8 cellular contexts compared by ENCODE assay signal in the genomic region with DNA sequence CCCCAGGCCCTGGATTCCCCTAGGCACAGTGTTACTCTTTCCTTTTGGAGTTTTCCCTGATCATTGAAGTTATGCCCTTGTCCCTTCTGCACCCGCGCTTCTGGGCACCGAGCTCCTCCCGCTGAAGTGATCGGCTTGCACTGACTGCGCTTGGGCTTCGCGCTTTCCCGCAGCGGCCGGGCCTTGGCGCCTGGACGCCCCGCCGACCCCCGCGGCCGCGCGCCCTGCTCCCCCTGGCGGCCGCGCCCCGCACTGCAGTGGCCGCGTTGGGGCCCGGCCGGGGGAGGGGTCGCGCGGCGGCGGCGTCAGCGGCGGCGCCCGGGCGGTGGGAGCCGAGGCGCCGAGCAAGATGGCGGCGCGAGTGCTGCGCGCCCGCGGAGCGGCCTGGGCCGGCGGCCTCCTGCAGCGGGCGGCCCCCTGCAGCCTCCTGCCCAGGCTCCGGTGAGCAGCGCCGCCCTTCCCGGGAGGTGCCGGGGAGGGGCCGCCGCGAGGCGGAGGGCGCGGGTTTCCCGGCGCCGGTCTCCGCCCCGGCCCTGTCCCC. TPM values are rescaled to one million over a fixed set of nuclear protein-coding genes. Genes with fewer than 3 reads are reported as not detected.
DNase-seq lines count a peak whose midpoint lies in the region; ATAC-seq and TF ChIP-seq lines count a peak whose summit lies in the region.

Gene NIPSNAP2 (plus strand): TSS at position 325 of the 541 bp plus-strand sequence. CDS start 25 bp downstream, at position 350.

- peaks cover 18% of the 10 kb centered on the region for H3K27me3 Mint-ChIP-seq in glutamatergic neuron (ENCODE audit: unreplicated experiment)

- H3K4me3 ChIP-seq in ovary (peak within 1 kb of the TSS; percentile 71), tibial nerve (peak within 1 kb of the TSS; percentile 48 to 77 (median 66))

- TF ChIP-seq CTCF in glutamatergic neuron (IDR thresholded peaks at IDR 0.05; ENCODE audit: partially characterized antibody, unreplicated experiment) (peak; percentile 67), ovary (IDR thresholded peaks at IDR 0.05) (peak in 2 of 3 donors; percentile 49 to 68), tibial nerve (IDR thresholded peaks at IDR 0.05) (peak; percentile 33 to 97 (median 83))

- H3K4me3 Mint-ChIP-seq in glutamatergic neuron (ENCODE audit: unreplicated experiment), result peak within 1 kb of the TSS; percentile 91

- WGBS in ovary, 3 donors, result 0 to 1% (median 1%) methylated on average over 51 to 70 of the region's 70 CpGs
- WGBS in tibial nerve, 2 donors, result 0% methylated on average over 17 to 30 of the region's 70 CpGs

- H3K9me3 ChIP-seq in ovary, result no peaks in the 10 kb centered on the region
- no peaks in the 10 kb centered on the region for H3K9me3 ChIP-seq in tibial nerve

- H3K9me3 Mint-ChIP-seq in glutamatergic neuron (ENCODE audit: unreplicated experiment), result peaks cover 6% of the 10 kb centered on the region

- peaks cover 7% of the 10 kb centered on the region for H3K4me1 ChIP-seq in ovary (ENCODE audit: insufficient read depth)
- peaks cover 0 to 28% (median 7%) of the 10 kb centered on the region in 4 donors for H3K4me1 ChIP-seq in tibial nerve

- ATAC-seq in GM21526 (IDR thresholded peaks at IDR 0.05; ENCODE audit: low FRiP score, unreplicated experiment), result peak; percentile 80

- DNase-seq in EH (ENCODE audit: low read depth) (peak; percentile 60), HuH-7.5 (ENCODE audit: low spot score) (peak; percentile 73), SHP77 (lab: John Stamatoyannopoulos, UW) (peak; percentile 69 to 82), glutamatergic neuron (peak; percentile 79), ovary (peak; percentile 51 to 80 (median 69)), tibial nerve (ENCODE audit: low spot score in 2 of 2) (no peak)
- peak; percentile 67 for DNase-seq in activated naive CD4-positive, alpha-beta T cell treated with anti-CD3 and anti-CD28 coated beads, Interleukin-2, amount 50 U/mL, for 16 hours

- peaks cover 6% of the 10 kb centered on the region for H3K36me3 Mint-ChIP-seq in glutamatergic neuron (ENCODE audit: unreplicated experiment)

- no peaks in the 10 kb centered on the region for H3K27me3 ChIP-seq in ovary
- no peaks in the 10 kb centered on the region for H3K27me3 ChIP-seq in tibial nerve

- TF ChIP-seq POLR2A in ovary (IDR thresholded peaks at IDR 0.05) (no peak), tibial nerve (IDR thresholded peaks at IDR 0.05) (peak; percentile 57 to 59)

- H3K27ac ChIP-seq in ovary (peak within 1 kb of the TSS; percentile 97 to 99), tibial nerve (peak within 1 kb of the TSS; percentile 90 to 97 (median 95))

- no peak for TF ChIP-seq EP300 in ovary (IDR thresholded peaks at IDR 0.05)
- no peak for TF ChIP-seq EP300 in tibial nerve (IDR thresholded peaks at IDR 0.05)

- intact Hi-C loops in ovary (cut with DNase I), result loop anchor here in 3 of 4 donors (5.0 to 10.0 kb wide), 4 partner anchors 80 to 320 kb away; partner anchors contain the start of gene ZNF713 (in 1 of the 3)

- H3K36me3 ChIP-seq in ovary, result no peaks in the 10 kb centered on the region
- H3K36me3 ChIP-seq in tibial nerve, result peaks cover 0 to 30% (median 0%) of the 10 kb centered on the region in 3 donors

- peak within 1 kb of the TSS; percentile 88 for H3K27ac Mint-ChIP-seq in glutamatergic neuron (ENCODE audit: unreplicated experiment)

- H3K4me1 Mint-ChIP-seq in glutamatergic neuron (ENCODE audit: low read depth, unreplicated experiment), result peaks cover 9% of the 10 kb centered on the region

RNA-seq across cellular contexts. Expression of gene NIPSNAP2, which starts in this region (rescaled TPM):
- total RNA-seq in glutamatergic neuron (ENCODE audit: unreplicated experiment) (39.6 TPM), ovary (10 to 100 TPM; 51.5 to 78.5 (median 56.9) TPM), tibial nerve (10 to 100 TPM; 54.4 to 61.0 (median 59.0) TPM)
- 10 to 100 TPM; 41.0 to 67.9 TPM for polyA plus RNA-seq in ovary

Comparison
In these comparisons a context has a peak if more than half of its experiments do, and no peak if none do; other contexts are left out.
1. DNase-seq: peak in EH (single experiment), HuH-7.5 (single experiment), SHP77 (2 of 2), activated naive CD4-positive, alpha-beta T cell treated with anti-CD3 and anti-CD28 coated beads, Interleukin-2, amount 50 U/mL, for 16 hours (single experiment), glutamatergic neuron (single experiment) and ovary (5 of 5); none in tibial nerve (0 of 2).
2. Peak in every context shown above with its lines, with median percentiles within 50 percentile points of each other: CTCF ChIP-seq.